In genomic region chr22:42437488-42438292, GRCh38 we compare ENCODE assay signal across 8 cellular contexts. TPM values are rescaled to one million over a fixed set of nuclear protein-coding genes. Genes with fewer than 3 reads are reported as not detected.
DNase-seq lines count a peak whose midpoint lies in the region; ATAC-seq and TF ChIP-seq lines count a peak whose summit lies in the region.

No MANE protein-coding gene starts in this region.

- POLR2A ChIA-PET in OCI-LY7 (lab: Charles Lee) = interaction anchor here (0.7 kb wide), 1 partner anchor 38 kb away, joined by 3 read pairs; no protein-coding TSS in a partner anchor

- H3K27me3 ChIP-seq in esophagus muscularis mucosa = peaks cover 0 to 5% (median 0%) of the 10 kb centered on the region in 4 donors

- TF ChIP-seq EP300 in esophagus muscularis mucosa (IDR thresholded peaks at IDR 0.05) = no peak

- no peaks in the 10 kb centered on the region for H4K20me1 ChIP-seq in OCI-LY7 (ENCODE audit: insufficient read depth, low read length)

- peaks cover 77% of the 10 kb centered on the region for H3K4me1 ChIP-seq in OCI-LY7 (ENCODE audit: insufficient read depth, low read length, poor library complexity, severe bottlenecking)
- peaks cover 21 to 55% (median 43%) of the 10 kb centered on the region in 4 donors for H3K4me1 ChIP-seq in esophagus muscularis mucosa

- 4% methylated on average over 22 of the region's 33 CpGs for WGBS in esophagus muscularis mucosa

- no TSS peak for BruUV-seq in OCI-LY7 (replicated peaks; lab: Mats Ljungman, UMichigan)

- intact Hi-C loops in OCI-LY7 (cut with micrococcal nuclease; ENCODE audit: unreplicated experiment) = loop anchor here (1.0 to 5.0 kb wide), 3 partner anchors 140 to 346 kb away; no protein-coding TSS in a partner anchor
- intact Hi-C loops in esophagus muscularis mucosa (cut with DNase I) = loop anchor here (1.0 to 5.0 kb wide), 3 partner anchors 70 to 347 kb away; partner anchors contain the start of gene NDUFA6

- peak; percentile 57 for DNase-seq in 8988T
- DNase-seq in OCI-LY7 (ENCODE audit: low spot score) = peak; percentile 86
- DNase-seq in activated T-cell treated with anti-CD3 and anti-CD28 coated beads for 48 hours (ENCODE audit: low read depth) = peak; percentile 76
- no peak for DNase-seq in esophagus muscularis mucosa (ENCODE audit: extremely low spot score)
- peak; percentile 87 for DNase-seq in naive B cell
- DNase-seq in stimulated activated effector memory CD8-positive, alpha-beta T cell treated with anti-CD3 and anti-CD28 coated beads, Interleukin-12 subunit alpha, Interleukin-12 subunit beta, amount 100 ng/mL, for 72 hours (ENCODE audit: low spot score in 2 of 2) = peak; percentile 88 to 93

- CTCF ChIA-PET in OCI-LY7 (lab: Charles Lee; ENCODE audit: unreplicated experiment) = interaction anchor here (0.6 to 0.7 kb wide), 2 partner anchors 38 to 346 kb away, joined by 3 read pairs; no protein-coding TSS in a partner anchor

- peak; percentile 97 for TF ChIP-seq CTCF in OCI-LY7 (conservative IDR thresholded peaks at IDR 0.05; ENCODE audit: low read length)
- peak; percentile 95 to 97 (median 97) for TF ChIP-seq CTCF in esophagus muscularis mucosa (IDR thresholded peaks at IDR 0.05)

- H3K36me3 ChIP-seq in OCI-LY7 (ENCODE audit: insufficient read depth, low read length) = no peaks in the 10 kb centered on the region
- H3K36me3 ChIP-seq in esophagus muscularis mucosa = no peaks in the 10 kb centered on the region

- peaks cover 4% of the 10 kb centered on the region; the same call in 1 of the 2 replicates for H3K79me2 ChIP-seq in OCI-LY7 (ENCODE audit: insufficient read depth, low read depth, low read length)

- H2AFZ ChIP-seq in OCI-LY7 (ENCODE audit: low read length) = peak overlapping the region; percentile 88

- peaks cover 0 to 8% of the 10 kb centered on the region in 2 donors for H3K36me3 Mint-ChIP-seq in naive B cell
- H3K36me3 Mint-ChIP-seq in stimulated activated effector memory CD8-positive, alpha-beta T cell treated with anti-CD3 and anti-CD28 coated beads, Interleukin-12 subunit alpha, Interleukin-12 subunit beta, amount 100 ng/mL, for 72 hours = no peaks in the 10 kb centered on the region

- H3K9me3 Mint-ChIP-seq in naive B cell = no peaks in the 10 kb centered on the region
- H3K9me3 Mint-ChIP-seq in stimulated activated effector memory CD8-positive, alpha-beta T cell treated with anti-CD3 and anti-CD28 coated beads, Interleukin-12 subunit alpha, Interleukin-12 subunit beta, amount 100 ng/mL, for 72 hours = no peaks in the 10 kb centered on the region

- TF ChIP-seq POLR2A in esophagus muscularis mucosa (IDR thresholded peaks at IDR 0.05; ENCODE audit: low read depth) = no peak

- H3K4me3 ChIP-seq in OCI-LY7 (ENCODE audit: low read depth, low read length, poor library complexity, severe bottlenecking) (peak overlapping the region; percentile 61), esophagus muscularis mucosa (peak overlapping the region; percentile 46 to 61 (median 49))

- H3K4me2 ChIP-seq in OCI-LY7 (ENCODE audit: low read length) = peak overlapping the region; percentile 74

- ATAC-seq in GM18502 (IDR thresholded peaks at IDR 0.05; ENCODE audit: poor library complexity, unreplicated experiment) (peak; percentile 63), HG03469 (IDR thresholded peaks at IDR 0.05; ENCODE audit: unreplicated experiment) (peak; percentile 25), naive B cell (ENCODE audit: low read depth in 2 of 2) (peak; percentile 82 to 85)
- peak; percentile 89 for ATAC-seq in stimulated activated effector memory CD8-positive, alpha-beta T cell treated with anti-CD3 and anti-CD28 coated beads, Interleukin-12 subunit alpha, Interleukin-12 subunit beta, amount 100 ng/mL, for 72 hours

- H3K9me3 ChIP-seq in OCI-LY7 (ENCODE audit: low read length) (no peaks in the 10 kb centered on the region), esophagus muscularis mucosa (no peaks in the 10 kb centered on the region)

- H3K9me2 ChIP-seq in OCI-LY7 (ENCODE audit: insufficient read depth, low read length) = no peaks in the 10 kb centered on the region

- H3K4me3 Mint-ChIP-seq in naive B cell = peak overlapping the region; percentile 71 to 92 (median 86)
- peak overlapping the region; percentile 69 for H3K4me3 Mint-ChIP-seq in stimulated activated effector memory CD8-positive, alpha-beta T cell treated with anti-CD3 and anti-CD28 coated beads, Interleukin-12 subunit alpha, Interleukin-12 subunit beta, amount 100 ng/mL, for 72 hours

- peaks cover 14 to 42% (median 32%) of the 10 kb centered on the region in 3 donors for H3K4me1 Mint-ChIP-seq in naive B cell
- peaks cover 25% of the 10 kb centered on the region for H3K4me1 Mint-ChIP-seq in stimulated activated effector memory CD8-positive, alpha-beta T cell treated with anti-CD3 and anti-CD28 coated beads, Interleukin-12 subunit alpha, Interleukin-12 subunit beta, amount 100 ng/mL, for 72 hours

- H3K27ac ChIP-seq in OCI-LY7 (ENCODE audit: low read depth, low read length, poor library complexity, severe bottlenecking) (peak overlapping the region; percentile 57), esophagus muscularis mucosa (replicated peaks in 1 of 4) (peak overlapping the region in 2 of 4 donors; percentile 31 to 39)

- H3K27ac Mint-ChIP-seq in naive B cell = peak overlapping the region; percentile 63 to 87 (median 76)
- peak overlapping the region; percentile 48 for H3K27ac Mint-ChIP-seq in stimulated activated effector memory CD8-positive, alpha-beta T cell treated with anti-CD3 and anti-CD28 coated beads, Interleukin-12 subunit alpha, Interleukin-12 subunit beta, amount 100 ng/mL, for 72 hours

- H3K27me3 Mint-ChIP-seq in naive B cell = peaks cover 18 to 64% (median 47%) of the 10 kb centered on the region in 3 donors

RNA-seq across cellular contexts. Expression of gene NFAM1, which starts 5.5 kb away (rescaled TPM):
- total RNA-seq in OCI-LY7 (2014; rRNA removed; shearing (Covaris generic)) = 0.03 and 0.16 TPM in 2 replicates
- total RNA-seq in OCI-LY7 (2022) (0.88 and 1.1 TPM in 2 replicates), esophagus muscularis mucosa (1 to 10 TPM; 2.1 to 5.1 (median 2.9) TPM)
- polyA plus RNA-seq in naive B cell (ENCODE audit: low read depth in 6 of 6) = under 1 TPM in 4 of 6 donors, not detected in 2; 0.47 to 0.93 (median 0.62) TPM

Comparison
In these comparisons a context has a peak if more than half of its experiments do, and no peak if none do; other contexts are left out.
1. ATAC-seq: peak in every context shown above with its lines; median percentile 89 in stimulated activated effector memory CD8-positive, alpha-beta T cell treated with anti-CD3 and anti-CD28 coated beads, Interleukin-12 subunit alpha, Interleukin-12 subunit beta, amount 100 ng/mL, for 72 hours; 84 in naive B cell; 63 in GM18502; 25 in HG03469.